In the genomic region with DNA sequence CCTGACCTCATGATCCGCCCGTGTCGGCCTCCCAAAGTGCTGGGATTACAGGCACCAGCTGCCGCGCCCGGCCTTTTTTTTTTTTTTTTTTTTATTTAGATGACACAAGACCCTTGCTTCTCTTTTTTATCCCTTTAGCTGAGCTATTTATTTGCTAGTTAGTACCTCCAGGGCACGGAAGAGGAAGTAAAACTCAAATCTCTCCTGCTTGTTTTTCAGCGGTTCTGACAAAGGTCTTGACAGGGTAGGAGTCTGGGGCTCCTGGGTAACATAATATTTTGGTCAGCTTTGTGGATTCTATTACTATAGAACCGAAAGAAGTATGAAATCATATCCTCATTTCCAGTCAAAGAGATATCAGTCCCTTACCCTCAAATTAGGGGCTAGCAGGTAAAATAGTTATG, we compare ENCODE assay signal across 9 cellular contexts. TPM values are rescaled to one million over a fixed set of nuclear protein-coding genes. Genes with fewer than 3 reads are reported as not detected.
A peak's percentile ranks its signal among the peaks of the same experiment; 100 is the strongest.
DNase-seq lines count a peak whose midpoint lies in the region; ATAC-seq and TF ChIP-seq lines count a peak whose summit lies in the region.
"Had no signal": no experiment of that assay in that cellular context is flagged by ENCODE, and none has a peak within 500 bp of the region (broad histone marks: within the 10 kb centered on the region; RNA-seq: fewer than 3 reads in every experiment).

No MANE protein-coding gene starts in this region.

- no peak for TF ChIP-seq EP300 in SK-N-SH (IDR thresholded peaks at IDR 0.05; ENCODE audit: borderline replicate concordance in 1 of 2, low read depth in 1 of 2, low read length in 1 of 2)

- no peak overlapping the region for H3K27ac ChIP-seq in SK-N-SH (ENCODE audit: low read depth in 2 of 2, low read length in 1 of 2)
- H3K27ac ChIP-seq: colonic mucosa had no signal

- no peak overlapping the region for H3K4me3 Mint-ChIP-seq in type B pancreatic cell

- H2AFZ ChIP-seq in SK-N-SH (ENCODE audit: low read depth): no peak overlapping the region

- H3K4me2 ChIP-seq in SK-N-SH: no peak overlapping the region

- H3K79me2 ChIP-seq in SK-N-SH (ENCODE audit: insufficient read depth): no peaks in the 10 kb centered on the region

- CTCF ChIA-PET in SK-N-SH (lab: Yijun Ruan, JAX): no interaction called here

- ATAC-seq in Right ventricle myocardium superior (ENCODE audit: poor library complexity) (peak; percentile 71), HG03025 (IDR thresholded peaks at IDR 0.05; ENCODE audit: low FRiP score, unreplicated experiment) (peak; percentile 91)

- H3K36me3 ChIP-seq in MG63 (no peaks in the 10 kb centered on the region), SK-N-SH (replicated peaks in 1 of 2; ENCODE audit: control insufficient read depth in 1 of 2, insufficient read depth in 2 of 2, low read length in 1 of 2) (no peaks in the 10 kb centered on the region)
- H3K36me3 ChIP-seq: colonic mucosa had no signal

- intact Hi-C loops in Right ventricle myocardium superior (cut with DNase I): no loop called here
- intact Hi-C loops in cardiac septum (cut with DNase I): no loop called here

- H3K27ac Mint-ChIP-seq in type B pancreatic cell: peak overlapping the region; percentile 90

- H3K27me3 ChIP-seq in MG63 (no peaks in the 10 kb centered on the region), SK-N-SH (ENCODE audit: insufficient read depth) (0 out of 2 replicates have a peak, but pooled peaks cover 3% of the 10 kb centered on the region)
- H3K27me3 ChIP-seq: colonic mucosa had no signal

- no peaks in the 10 kb centered on the region for H3K27me3 Mint-ChIP-seq in type B pancreatic cell

- DNase-seq in Right ventricle myocardium superior (no peak), cardiac septum (ENCODE audit: low spot score) (no peak), OCI-M1 (lab: John Stamatoyannopoulos, UW) (peak; percentile 12), type B pancreatic cell (ENCODE audit: extremely low spot score, unreplicated experiment) (no peak), MG63 (no peak), SK-N-SH (no peak)
- DNase-seq in activated CD4-positive, alpha-beta T cell treated with anti-CD3 and anti-CD28 coated beads for 4 hours: no peak
- DNase-seq: colonic mucosa had no signal

- H3K9ac ChIP-seq in SK-N-SH: no peak overlapping the region

- no peak for TF ChIP-seq RAD21 in SK-N-SH (IDR thresholded peaks at IDR 0.05; ENCODE audit: low read length)

- POLR2A ChIA-PET in SK-N-SH (lab: Yijun Ruan, JAX): no interaction called here

- TF ChIP-seq CTCF in type B pancreatic cell (conservative IDR thresholded peaks at IDR 0.05) (no peak), SK-N-SH (IDR thresholded peaks at IDR 0.05) (no peak)

- no peaks in the 10 kb centered on the region for H3K4me1 Mint-ChIP-seq in type B pancreatic cell (ENCODE audit: unreplicated experiment)

- no peaks in the 10 kb centered on the region for H3K36me3 Mint-ChIP-seq in type B pancreatic cell

- no peaks in the 10 kb centered on the region for H3K9me3 Mint-ChIP-seq in type B pancreatic cell

- H4K20me1 ChIP-seq in SK-N-SH (ENCODE audit: insufficient read depth): no peaks in the 10 kb centered on the region

- H3K4me1 ChIP-seq in SK-N-SH (ENCODE audit: control insufficient read depth in 1 of 2, insufficient read depth in 2 of 2, low read depth in 1 of 2, low read length in 1 of 2): no peaks in the 10 kb centered on the region
- H3K4me1 ChIP-seq: colonic mucosa had no signal

- H3K9me3 ChIP-seq in MG63 (no peaks in the 10 kb centered on the region), SK-N-SH (no peaks in the 10 kb centered on the region)
- H3K9me3 ChIP-seq: colonic mucosa had no signal

- WGBS in SK-N-SH (ENCODE audit: low lambda C conversion rate): 77% methylated on average over 9 of the region's 9 CpGs

- H3K4me3 ChIP-seq in MG63 (no peak overlapping the region), SK-N-SH (ENCODE audit: low read depth in 2 of 2, low read length in 1 of 2) (no peak overlapping the region)
- H3K4me3 ChIP-seq: colonic mucosa had no signal

- H3K9me2 ChIP-seq in SK-N-SH: no peaks in the 10 kb centered on the region

- peaks cover 3% of the 10 kb centered on the region for H3F3A ChIP-seq in SK-N-SH (replicated peaks; ENCODE audit: insufficient read depth)

TF ChIP-seq in SK-N-SH, 30 proteins besides CTCF, POLR2A, EP300 and RAD21 (continues in another document):
- TF ChIP-seq, protein P1, sequence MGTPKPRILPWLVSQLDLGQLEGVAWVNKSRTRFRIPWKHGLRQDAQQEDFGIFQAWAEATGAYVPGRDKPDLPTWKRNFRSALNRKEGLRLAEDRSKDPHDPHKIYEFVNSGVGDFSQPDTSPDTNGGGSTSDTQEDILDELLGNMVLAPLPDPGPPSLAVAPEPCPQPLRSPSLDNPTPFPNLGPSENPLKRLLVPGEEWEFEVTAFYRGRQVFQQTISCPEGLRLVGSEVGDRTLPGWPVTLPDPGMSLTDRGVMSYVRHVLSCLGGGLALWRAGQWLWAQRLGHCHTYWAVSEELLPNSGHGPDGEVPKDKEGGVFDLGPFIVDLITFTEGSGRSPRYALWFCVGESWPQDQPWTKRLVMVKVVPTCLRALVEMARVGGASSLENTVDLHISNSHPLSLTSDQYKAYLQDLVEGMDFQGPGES (IDR thresholded peaks at IDR 0.05; ENCODE audit: low read depth, low read length): no peak
- TF ChIP-seq CHD2 (IDR thresholded peaks at IDR 0.05; ENCODE audit: low read length, partially characterized antibody): no peak
- TF ChIP-seq EZH2phosphoT487 (IDR thresholded peaks at IDR 0.05; ENCODE audit: borderline replicate concordance, low read depth): no peak
- TF ChIP-seq SIN3A (IDR thresholded peaks at IDR 0.05; ENCODE audit: borderline replicate concordance, low read depth, low read length): no peak
- TF ChIP-seq TEAD4 (IDR thresholded peaks at IDR 0.05; ENCODE audit: borderline replicate concordance, insufficient read depth): no peak
- TF ChIP-seq, protein P2, sequence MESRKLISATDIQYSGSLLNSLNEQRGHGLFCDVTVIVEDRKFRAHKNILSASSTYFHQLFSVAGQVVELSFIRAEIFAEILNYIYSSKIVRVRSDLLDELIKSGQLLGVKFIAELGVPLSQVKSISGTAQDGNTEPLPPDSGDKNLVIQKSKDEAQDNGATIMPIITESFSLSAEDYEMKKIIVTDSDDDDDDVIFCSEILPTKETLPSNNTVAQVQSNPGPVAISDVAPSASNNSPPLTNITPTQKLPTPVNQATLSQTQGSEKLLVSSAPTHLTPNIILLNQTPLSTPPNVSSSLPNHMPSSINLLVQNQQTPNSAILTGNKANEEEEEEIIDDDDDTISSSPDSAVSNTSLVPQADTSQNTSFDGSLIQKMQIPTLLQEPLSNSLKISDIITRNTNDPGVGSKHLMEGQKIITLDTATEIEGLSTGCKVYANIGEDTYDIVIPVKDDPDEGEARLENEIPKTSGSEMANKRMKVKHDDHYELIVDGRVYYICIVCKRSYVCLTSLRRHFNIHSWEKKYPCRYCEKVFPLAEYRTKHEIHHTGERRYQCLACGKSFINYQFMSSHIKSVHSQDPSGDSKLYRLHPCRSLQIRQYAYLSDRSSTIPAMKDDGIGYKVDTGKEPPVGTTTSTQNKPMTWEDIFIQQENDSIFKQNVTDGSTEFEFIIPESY (IDR thresholded peaks at IDR 0.05; ENCODE audit: borderline replicate concordance, low read depth): no peak
- TF ChIP-seq, protein P3, sequence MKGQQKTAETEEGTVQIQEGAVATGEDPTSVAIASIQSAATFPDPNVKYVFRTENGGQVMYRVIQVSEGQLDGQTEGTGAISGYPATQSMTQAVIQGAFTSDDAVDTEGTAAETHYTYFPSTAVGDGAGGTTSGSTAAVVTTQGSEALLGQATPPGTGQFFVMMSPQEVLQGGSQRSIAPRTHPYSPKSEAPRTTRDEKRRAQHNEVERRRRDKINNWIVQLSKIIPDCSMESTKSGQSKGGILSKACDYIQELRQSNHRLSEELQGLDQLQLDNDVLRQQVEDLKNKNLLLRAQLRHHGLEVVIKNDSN (IDR thresholded peaks at IDR 0.05; ENCODE audit: borderline replicate concordance, low read depth): no peak
- TF ChIP-seq FOSL2 (IDR thresholded peaks at IDR 0.05; ENCODE audit: borderline replicate concordance, low read depth): no peak
- TF ChIP-seq, protein P4, sequence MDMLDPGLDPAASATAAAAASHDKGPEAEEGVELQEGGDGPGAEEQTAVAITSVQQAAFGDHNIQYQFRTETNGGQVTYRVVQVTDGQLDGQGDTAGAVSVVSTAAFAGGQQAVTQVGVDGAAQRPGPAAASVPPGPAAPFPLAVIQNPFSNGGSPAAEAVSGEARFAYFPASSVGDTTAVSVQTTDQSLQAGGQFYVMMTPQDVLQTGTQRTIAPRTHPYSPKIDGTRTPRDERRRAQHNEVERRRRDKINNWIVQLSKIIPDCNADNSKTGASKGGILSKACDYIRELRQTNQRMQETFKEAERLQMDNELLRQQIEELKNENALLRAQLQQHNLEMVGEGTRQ (IDR thresholded peaks at IDR 0.05; ENCODE audit: borderline replicate concordance, low read depth, low read length): no peak
- TF ChIP-seq JUND (IDR thresholded peaks at IDR 0.05): no peak
- no peak for TF ChIP-seq NRF1 (IDR thresholded peaks at IDR 0.05; ENCODE audit: low read depth, low read length)

RNA-seq across cellular contexts. Expression of a gene that starts 44.0 kb away (rescaled TPM):
- total RNA-seq in Right ventricle myocardium superior (5.9 TPM), cardiac septum (17.4 TPM), type B pancreatic cell (ENCODE audit: low replicate concordance) (26.4 and 42.2 TPM in 2 replicates)
- total RNA-seq in MG63 (2014; rRNA removed; shearing (Covaris generic); ENCODE audit: low replicate concordance): 21.8 and 36.4 TPM in 2 replicates
- 17.4 and 20.9 TPM in 2 replicates for polyA plus RNA-seq in SK-N-SH (2012; rRNA removed)
- polyA plus RNA-seq in SK-N-SH (2012; cell fraction: cytosol; rRNA removed): 19.9 and 21.8 TPM in 2 replicates
- 19.7 and 23.2 TPM in 2 replicates for polyA plus RNA-seq in SK-N-SH (2012; cell fraction: nucleus; rRNA removed)
